Comparison of ENCODE assay signal across 32 cellular contexts in genomic region chr6:143370972-143371371, GRCh38.
"Had no signal": no experiment of that assay in that cellular context is flagged by ENCODE, and none has a peak within 500 bp of the region (broad histone marks: within the 10 kb centered on the region; RNA-seq: fewer than 3 reads in every experiment).

No MANE protein-coding gene starts in this region.

- DNase-seq: activated B cell treated with CpG ODN at 0.5 μM for 24 hours; activated CD4-positive, alpha-beta T cell treated with anti-CD3 and anti-CD28 coated beads for 48 hours; activated CD4-positive, alpha-beta T cell treated with anti-CD3 and anti-CD28 coated beads, Interleukin-2, amount 50 U/mL, for 1 hour; activated CD4-positive, alpha-beta T cell treated with anti-CD3 and anti-CD28 coated beads, Interleukin-2, amount 50 U/mL, for 48 hours; activated CD8-positive, alpha-beta memory T cell treated with anti-CD3 and anti-CD28 coated beads for 24 hours; activated CD8-positive, alpha-beta T cell treated with anti-CD3 and anti-CD28 coated beads for 36 hours; activated effector memory CD4-positive, alpha-beta T cell treated with anti-CD3 and anti-CD28 coated beads, Interleukin-2, amount 50 U/mL, for 16 hours; activated naive CD4-positive, alpha-beta T cell treated with anti-CD3 and anti-CD28 coated beads for 36 hours; activated naive CD8-positive, alpha-beta T cell treated with anti-CD3 and anti-CD28 coated beads for 36 hours; activated naive CD8-positive, alpha-beta T cell treated with anti-CD3 and anti-CD28 coated beads, Interleukin-2, amount 50 U/mL, for 24 hours; activated T-cell treated with anti-CD3 and anti-CD28 coated beads, Interleukin-2, amount 50 U/mL, for 4 hours; adrenal gland; amygdala; aorta; body of pancreas; caudate nucleus; cortex of kidney; effector CD8-positive, alpha-beta T cell; foreskin fibroblast; gastrocnemius medialis; glutamatergic neuron; heart left ventricle; hypothalamus; T1000; WERI-Rb-1 had no signal

- H3K27me3 ChIP-seq: adrenal gland, body of pancreas, gastrocnemius medialis, heart left ventricle had no signal

- H3K27ac ChIP-seq: adrenal gland, body of pancreas, epithelial cell of prostate, gastrocnemius medialis, heart left ventricle, WERI-Rb-1 had no signal

- H3K9me3 ChIP-seq: adrenal gland, body of pancreas, gastrocnemius medialis, heart left ventricle had no signal

- H3K4me1 ChIP-seq: adrenal gland, body of pancreas, gastrocnemius medialis, heart left ventricle had no signal

- FAIRE-seq: colon, endometrium, endothelial cell of umbilical vein had no signal

- ATAC-seq: activated CD4-positive, CD25-positive, alpha-beta regulatory T cell treated with anti-CD3 and anti-CD28 coated beads, Interleukin-2, amount 50 U/mL, for 24 hours; activated CD8-positive, alpha-beta T cell treated with anti-CD3 and anti-CD28 coated beads for 36 hours; activated naive CD8-positive, alpha-beta T cell treated with anti-CD3 and anti-CD28 coated beads, Interleukin-2, amount 50 U/mL, for 24 hours; activated T-cell treated with anti-CD3 and anti-CD28 coated beads, Interleukin-2, amount 50 U/mL, for 4 hours; activated T-helper 17 cell treated with anti-CD3 and anti-CD28 coated beads, Interleukin-2, amount 50 U/mL, for 72 hours; body of pancreas; esophagus mucosa; gastrocnemius medialis; heart left ventricle had no signal

- H3K4me3 ChIP-seq: adrenal gland, body of pancreas, gastrocnemius medialis, heart left ventricle had no signal

- H3K36me3 ChIP-seq: adrenal gland, gastrocnemius medialis, heart left ventricle, WERI-Rb-1 had no signal
